17 cellular contexts compared by ENCODE assay signal in the genomic region with DNA sequence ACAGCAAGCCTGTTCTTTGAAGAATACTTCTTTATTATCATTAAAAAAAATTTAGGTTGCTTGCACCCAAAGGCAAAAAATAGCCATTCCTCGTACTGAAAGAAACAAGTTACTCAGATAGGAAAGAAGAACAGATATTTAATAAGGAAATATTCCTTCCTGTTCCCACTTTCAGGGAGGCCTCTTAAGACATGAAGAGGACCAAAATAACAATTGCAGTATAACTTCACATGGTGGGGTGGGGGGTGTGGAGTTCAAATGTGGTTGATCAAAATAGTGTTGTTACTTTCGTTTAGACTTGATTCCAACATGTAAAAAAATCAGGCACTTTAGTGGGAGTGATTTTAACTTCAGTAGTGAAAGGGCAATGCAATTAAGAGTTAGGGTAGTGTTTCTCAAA. TPM values are rescaled to one million over a fixed set of nuclear protein-coding genes. Genes with fewer than 3 reads are reported as not detected.
A peak's percentile ranks its signal among the peaks of the same experiment; 100 is the strongest.
DNase-seq lines count a peak whose midpoint lies in the region; ATAC-seq and TF ChIP-seq lines count a peak whose summit lies in the region.
"Had no signal": no experiment of that assay in that cellular context is flagged by ENCODE, and none has a peak within 500 bp of the region (broad histone marks: within the 10 kb centered on the region; RNA-seq: fewer than 3 reads in every experiment).

No MANE protein-coding gene starts in this region.

- intact Hi-C loops in left ventricle myocardium superior (cut with micrococcal nuclease), result no loop called here
- intact Hi-C loops in activated CD4-positive, alpha-beta memory T cell treated with anti-CD3 and anti-CD28 coated beads for 36 hours (cut with micrococcal nuclease), result loop anchor here (5.0 to 10.0 kb wide), 3 partner anchors 456 to 934 kb away; no protein-coding TSS in a partner anchor

- H3K4me3 ChIP-seq in right atrium auricular region, result peak overlapping the region in 1 of 2 donors; percentile 68
- H3K4me3 ChIP-seq in fibroblast of lung (replicated peaks in 1 of 4; ENCODE audit: control extremely low read depth in 1 of 4, insufficient read depth in 1 of 4, low read depth in 3 of 4, low read length in 4 of 4), result peak overlapping the region in 1 of 4 experiments; percentile 86
- H3K4me3 ChIP-seq in upper lobe of left lung, result peak overlapping the region; percentile 80 to 92 (median 86)

- peak overlapping the region; percentile 87 for H3K4me3 Mint-ChIP-seq in activated CD4-positive, alpha-beta memory T cell treated with anti-CD3 and anti-CD28 coated beads for 36 hours
- H3K4me3 Mint-ChIP-seq: H9 had no signal

- WGBS in upper lobe of left lung, 2 donors, result 17 to 24% methylated on average over 2 of the region's 2 CpGs

- H3K9me3 ChIP-seq in right atrium auricular region (no peaks in the 10 kb centered on the region), fibroblast of lung (ENCODE audit: control insufficient read depth, insufficient read depth, low read depth, low read length) (no peaks in the 10 kb centered on the region), upper lobe of left lung (no peaks in the 10 kb centered on the region)
- H3K9me3 ChIP-seq: BE2C had no signal

- peaks cover 72% of the 10 kb centered on the region for H3K4me1 Mint-ChIP-seq in activated CD4-positive, alpha-beta memory T cell treated with anti-CD3 and anti-CD28 coated beads for 36 hours (ENCODE audit: low read depth)

- peaks cover 0 to 43% of the 10 kb centered on the region in 2 donors for H3K4me1 ChIP-seq in right atrium auricular region
- H3K4me1 ChIP-seq in fibroblast of lung (ENCODE audit: control insufficient read depth, extremely low read depth, insufficient read depth, low read length), result peaks cover 13% of the 10 kb centered on the region
- peaks cover 29 to 68% (median 43%) of the 10 kb centered on the region in 4 donors for H3K4me1 ChIP-seq in upper lobe of left lung
- H3K4me1 ChIP-seq: BE2C had no signal

- ATAC-seq in left ventricle myocardium superior (no peak), upper lobe of left lung (ENCODE audit: low FRiP score in 2 of 2) (no peak)

- no peak for TF ChIP-seq CTCF in right atrium auricular region (IDR thresholded peaks at IDR 0.05)
- TF ChIP-seq CTCF in fibroblast of lung (conservative IDR thresholded peaks at IDR 0.05 in 1 of 2, IDR thresholded peaks at IDR 0.05 in 1 of 2; ENCODE audit: low read depth in 1 of 2, low read length in 2 of 2), result no peak
- TF ChIP-seq CTCF in upper lobe of left lung (IDR thresholded peaks at IDR 0.05), result no peak

- POLR2A ChIA-PET in activated CD4-positive, alpha-beta memory T cell treated with anti-CD3 and anti-CD28 coated beads for 36 hours (lab: Charles Lee), result no interaction called here

- H3K27ac ChIP-seq in right atrium auricular region (peak overlapping the region; percentile 15 to 50), fibroblast of lung (ENCODE audit: insufficient read depth, low read length) (no peak overlapping the region), upper lobe of left lung (peak overlapping the region; percentile 89 to 96 (median 94))

- H3K36me3 ChIP-seq in right atrium auricular region (peaks cover 9% of the 10 kb centered on the region), fibroblast of lung (ENCODE audit: control insufficient read depth, insufficient read depth, low read length) (peaks cover 7% of the 10 kb centered on the region), upper lobe of left lung (peaks cover 0 to 81% (median 21%) of the 10 kb centered on the region in 4 donors)
- H3K36me3 ChIP-seq: BE2C had no signal

- DNase-seq in right atrium auricular region (ENCODE audit: low spot score) (no peak), left ventricle myocardium superior (no peak), fibroblast of lung (ENCODE audit: low read depth in 2 of 2) (no peak), upper lobe of left lung (no peak), AG08396 (ENCODE audit: low spot score) (no peak), NCI-H2171 treated with DMSO at 0.1 percent for 48 hours (lab: John Stamatoyannopoulos, UW) (no peak)
- DNase-seq in activated CD4-positive, alpha-beta memory T cell treated with anti-CD3 and anti-CD28 coated beads for 36 hours, result no peak
- DNase-seq in stimulated activated CD4-positive, alpha-beta T cell treated with anti-CD3 and anti-CD28 coated beads, Interleukin-1b, Interleukin-23, amount 100 ng/mL, for 48 hours, result no peak
- DNase-seq: activated CD8-positive, alpha-beta memory T cell treated with anti-CD3 and anti-CD28 coated beads, Interleukin-2, amount 50 U/mL, for 4 hours; BE2C; dermis blood vessel endothelial cell; DMS79 treated with DMSO at 0.1 percent for 48 hours; H9; NCI-H1092 treated with DMSO at 0.1 percent for 48 hours; SHP77; stimulated activated naive CD4-positive, alpha-beta T cell treated with Interleukin-2 at 50 U/mL for 16 hours had no signal

- H4K20me1 ChIP-seq in fibroblast of lung (ENCODE audit: control insufficient read depth, extremely low read depth, insufficient read depth, low read length), result no peaks in the 10 kb centered on the region

- peak overlapping the region; percentile 50 for H3K4me2 ChIP-seq in fibroblast of lung (ENCODE audit: extremely low read depth, insufficient read depth, low read length)

- peaks cover 18% of the 10 kb centered on the region for H3K79me2 ChIP-seq in fibroblast of lung (ENCODE audit: control insufficient read depth, insufficient read depth, low read length)

- CTCF ChIA-PET in activated CD4-positive, alpha-beta memory T cell treated with anti-CD3 and anti-CD28 coated beads for 36 hours (lab: Charles Lee), result interaction anchor here (1.4 to 3.2 kb wide), 2 partner anchors 9 to 192 kb away, joined by 5 to 38 read pairs; no protein-coding TSS in a partner anchor

- no peak overlapping the region for H2AFZ ChIP-seq in fibroblast of lung (ENCODE audit: low read length)

- no peak for TF ChIP-seq POLR2A in upper lobe of left lung (IDR thresholded peaks at IDR 0.05)

- no peak overlapping the region for H3K9ac ChIP-seq in fibroblast of lung (ENCODE audit: insufficient read depth, low read length)

- H3K27ac Mint-ChIP-seq in activated CD4-positive, alpha-beta memory T cell treated with anti-CD3 and anti-CD28 coated beads for 36 hours, result peak overlapping the region; percentile 97
- H3K27ac Mint-ChIP-seq: H9 had no signal

- TF ChIP-seq EP300 in upper lobe of left lung (IDR thresholded peaks at IDR 0.05), result no peak

- peaks cover 45% of the 10 kb centered on the region for H3K36me3 Mint-ChIP-seq in activated CD4-positive, alpha-beta memory T cell treated with anti-CD3 and anti-CD28 coated beads for 36 hours

- no peaks in the 10 kb centered on the region for H3K9me3 Mint-ChIP-seq in activated CD4-positive, alpha-beta memory T cell treated with anti-CD3 and anti-CD28 coated beads for 36 hours
- H3K9me3 Mint-ChIP-seq: neural crest cell had no signal

- H3K27me3 Mint-ChIP-seq in activated CD4-positive, alpha-beta memory T cell treated with anti-CD3 and anti-CD28 coated beads for 36 hours, result peaks cover 2% of the 10 kb centered on the region

- H3K27me3 ChIP-seq in right atrium auricular region (peaks cover 0 to 6% of the 10 kb centered on the region in 2 donors), fibroblast of lung (ENCODE audit: control insufficient read depth, insufficient read depth, low read length) (peaks cover 4% of the 10 kb centered on the region), upper lobe of left lung (no peaks in the 10 kb centered on the region)

RNA-seq across cellular contexts. Expression of gene RGCC, which starts 3.6 kb away (rescaled TPM):
- total RNA-seq in right atrium auricular region, result 10 to 100 TPM; 53.9 to 94.8 TPM
- 40.2 TPM for total RNA-seq in left ventricle myocardium superior
- 10 to 100 TPM; 94.8 to 96.8 TPM for total RNA-seq in activated CD4-positive, alpha-beta memory T cell treated with anti-CD3 and anti-CD28 coated beads for 36 hours
- 51.1 and 148 TPM in 2 replicates for total RNA-seq in fibroblast of lung
- 65.9 and 122 TPM in 2 replicates for polyA plus RNA-seq in fibroblast of lung
- 51.6 and 113 TPM in 2 replicates for polyA plus RNA-seq in fibroblast of lung (2012)
- 6.3 and 9.7 TPM in 2 replicates for polyA minus RNA-seq in fibroblast of lung (ENCODE audit: low replicate concordance)
- total RNA-seq in upper lobe of left lung, result 1,000 to 10,000 TPM in 2 of 6 donors, 100 to 1,000 TPM in 4; 359 to 1,301 (median 720) TPM
- total RNA-seq: H9 had no signal
